In genomic region chr3:123789760-123790159, GRCh38 we compare ENCODE assay signal across 17 cellular contexts.
A peak's percentile ranks its signal among the peaks of the same experiment; 100 is the strongest.
DNase-seq lines count a peak whose midpoint lies in the region; ATAC-seq, FAIRE-seq and TF ChIP-seq lines count a peak whose summit lies in the region.
"Had no signal": no experiment of that assay in that cellular context is flagged by ENCODE, and none has a peak within 500 bp of the region (broad histone marks: within the 10 kb centered on the region; RNA-seq: fewer than 3 reads in every experiment).

No MANE protein-coding gene starts in this region.

- no peak overlapping the region for H3K27ac Mint-ChIP-seq in naive thymus-derived CD8-positive, alpha-beta T cell
- no peak overlapping the region for H3K27ac Mint-ChIP-seq in activated T-helper 17 cell treated with anti-CD3 and anti-CD28 coated beads, Interleukin-2, amount 50 U/mL, for 72 hours
- no peak overlapping the region for H3K27ac Mint-ChIP-seq in stimulated activated memory B cell treated with anti-CD40 and anti-IgM and Interleukin-4, amounts not matched to agents 10 μg/mL and 1 μg/mL and 100 μg/mL, for 72 hours

- DNase-seq in GM04504 (ENCODE audit: low read depth) (peak; percentile 68), SK-N-DZ (ENCODE audit: low spot score) (peak; percentile 82), fibroblast of the aortic adventitia (ENCODE audit: low read depth) (peak; percentile 66), urothelium cell line (ENCODE audit: low spot score) (no peak)
- no peak for DNase-seq in naive thymus-derived CD8-positive, alpha-beta T cell
- DNase-seq: adrenal gland; DMS53; left lung; NCI-H146; SHP77 treated with DMSO at 0.1 percent for 48 hours; sigmoid colon; stimulated activated CD4-positive, alpha-beta T cell treated with anti-CD3 and anti-CD28 coated beads, Interleukin-4, amount 100 ng/mL, for 24 hours had no signal

- H3K27me3 Mint-ChIP-seq in naive thymus-derived CD8-positive, alpha-beta T cell: peaks cover 2 to 22% (median 16%) of the 10 kb centered on the region in 5 donors
- peaks cover 24% of the 10 kb centered on the region for H3K27me3 Mint-ChIP-seq in activated T-helper 17 cell treated with anti-CD3 and anti-CD28 coated beads, Interleukin-2, amount 50 U/mL, for 72 hours
- H3K27me3 Mint-ChIP-seq in stimulated activated memory B cell treated with anti-CD40 and anti-IgM and Interleukin-4, amounts not matched to agents 10 μg/mL and 1 μg/mL and 100 μg/mL, for 72 hours: peaks cover 42% of the 10 kb centered on the region

- H3K4me3 ChIP-seq in fibroblast of the aortic adventitia (ENCODE audit: low read depth, low read length): no peak overlapping the region
- H3K4me3 ChIP-seq: adrenal gland, left lung, sigmoid colon had no signal

- no peaks in the 10 kb centered on the region for H3K36me3 Mint-ChIP-seq in naive thymus-derived CD8-positive, alpha-beta T cell
- H3K36me3 Mint-ChIP-seq in activated T-helper 17 cell treated with anti-CD3 and anti-CD28 coated beads, Interleukin-2, amount 50 U/mL, for 72 hours (ENCODE audit: low read depth): no peaks in the 10 kb centered on the region
- H3K36me3 Mint-ChIP-seq in stimulated activated memory B cell treated with anti-CD40 and anti-IgM and Interleukin-4, amounts not matched to agents 10 μg/mL and 1 μg/mL and 100 μg/mL, for 72 hours: no peaks in the 10 kb centered on the region

- POLR2A ChIA-PET in naive thymus-derived CD8-positive, alpha-beta T cell (lab: Charles Lee): interaction anchor here (0.7 kb wide), 1 partner anchor 8 kb away, joined by 3 read pairs; no protein-coding TSS in a partner anchor

- FAIRE-seq in urothelium cell line (lab: Jason Lieb, UNC): peak; percentile 17
- FAIRE-seq: GM19239 had no signal

- no peak for TF ChIP-seq CTCF in fibroblast of the aortic adventitia (IDR thresholded peaks at IDR 0.05; ENCODE audit: insufficient read depth, low read length)

- no peak overlapping the region for H3K4me3 Mint-ChIP-seq in naive thymus-derived CD8-positive, alpha-beta T cell
- no peak overlapping the region for H3K4me3 Mint-ChIP-seq in activated T-helper 17 cell treated with anti-CD3 and anti-CD28 coated beads, Interleukin-2, amount 50 U/mL, for 72 hours
- H3K4me3 Mint-ChIP-seq in stimulated activated memory B cell treated with anti-CD40 and anti-IgM and Interleukin-4, amounts not matched to agents 10 μg/mL and 1 μg/mL and 100 μg/mL, for 72 hours: no peak overlapping the region

- no peaks in the 10 kb centered on the region for H3K4me1 Mint-ChIP-seq in naive thymus-derived CD8-positive, alpha-beta T cell
- H3K4me1 Mint-ChIP-seq in activated T-helper 17 cell treated with anti-CD3 and anti-CD28 coated beads, Interleukin-2, amount 50 U/mL, for 72 hours: no peaks in the 10 kb centered on the region
- H3K4me1 Mint-ChIP-seq in stimulated activated memory B cell treated with anti-CD40 and anti-IgM and Interleukin-4, amounts not matched to agents 10 μg/mL and 1 μg/mL and 100 μg/mL, for 72 hours: no peaks in the 10 kb centered on the region

- no peaks in the 10 kb centered on the region for H3K9me3 Mint-ChIP-seq in naive thymus-derived CD8-positive, alpha-beta T cell
- no peaks in the 10 kb centered on the region for H3K9me3 Mint-ChIP-seq in activated T-helper 17 cell treated with anti-CD3 and anti-CD28 coated beads, Interleukin-2, amount 50 U/mL, for 72 hours
- no peaks in the 10 kb centered on the region for H3K9me3 Mint-ChIP-seq in stimulated activated memory B cell treated with anti-CD40 and anti-IgM and Interleukin-4, amounts not matched to agents 10 μg/mL and 1 μg/mL and 100 μg/mL, for 72 hours

- ATAC-seq in naive thymus-derived CD8-positive, alpha-beta T cell: no peak
- ATAC-seq in activated T-helper 17 cell treated with anti-CD3 and anti-CD28 coated beads, Interleukin-2, amount 50 U/mL, for 72 hours (replicated peaks): no peak
- ATAC-seq in stimulated activated memory B cell treated with anti-CD40 and anti-IgM and Interleukin-4, amounts not matched to agents 10 μg/mL and 1 μg/mL and 100 μg/mL, for 72 hours: no peak
- ATAC-seq: activated CD4-positive, CD25-positive, alpha-beta regulatory T cell treated with anti-CD3 and anti-CD28 coated beads, Interleukin-2, amount 50 U/mL, for 24 hours; HCT116; left lung had no signal

Comparison
In these comparisons a context has a peak if more than half of its experiments do, and no peak if none do; other contexts are left out.
1. DNase-seq: peak in GM04504 (single experiment), SK-N-DZ (single experiment) and fibroblast of the aortic adventitia (single experiment); none in urothelium cell line (single experiment) and naive thymus-derived CD8-positive, alpha-beta T cell (0 of 10).